8 cellular contexts compared by ENCODE assay signal in the genomic region with DNA sequence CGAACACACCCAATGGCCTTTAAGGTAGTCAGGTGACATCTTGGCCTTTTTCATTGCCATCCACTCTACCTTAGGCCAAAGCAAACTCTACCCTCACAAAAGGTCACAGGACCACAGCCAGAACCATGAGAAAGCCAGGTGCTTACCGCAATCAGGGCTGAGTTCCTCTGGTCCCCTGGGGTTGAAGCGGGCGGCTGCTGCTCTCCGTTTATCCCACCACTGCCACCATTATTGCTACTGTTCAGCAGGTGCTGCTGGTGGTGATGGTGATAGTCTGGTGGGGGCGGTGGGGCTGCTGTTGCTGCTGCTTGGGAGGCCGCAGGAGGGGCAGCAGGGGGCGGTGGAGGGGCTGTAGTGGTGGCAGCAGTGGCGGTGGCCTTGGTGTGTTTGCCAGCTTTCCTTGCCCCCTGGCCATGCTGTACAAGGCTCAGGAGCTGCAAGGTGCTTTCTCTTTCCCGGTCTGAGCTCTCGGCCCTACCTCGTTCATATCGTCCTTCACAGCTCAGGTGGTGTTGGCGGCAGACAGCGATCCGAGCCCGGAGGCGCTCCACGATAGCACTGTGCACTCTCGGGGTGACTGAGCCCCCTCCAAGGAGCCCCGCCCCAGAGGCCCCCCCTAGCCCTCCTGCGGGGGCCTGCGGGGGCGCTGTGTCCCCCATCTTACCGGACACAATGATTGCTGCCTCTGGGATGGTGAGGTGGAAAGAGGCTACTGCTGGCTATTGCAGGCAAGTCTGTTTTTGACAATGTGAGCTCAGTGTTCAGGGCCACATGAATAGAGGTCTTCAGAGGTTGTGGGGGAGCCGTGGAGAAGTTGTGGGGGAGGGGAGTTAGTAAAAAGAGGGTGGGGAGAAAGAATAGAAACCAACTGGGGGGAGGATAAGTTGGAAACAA. TPM values are rescaled to one million over a fixed set of nuclear protein-coding genes. Genes with fewer than 3 reads are reported as not detected.
DNase-seq lines count a peak whose midpoint lies in the region; ATAC-seq, FAIRE-seq and TF ChIP-seq lines count a peak whose summit lies in the region.

No MANE protein-coding gene starts in this region.

- no peak for FAIRE-seq in GM12878 (lab: Jason Lieb, UNC)

- peak; percentile 47 for TF ChIP-seq RAD21 in GM12878 (IDR thresholded peaks at IDR 0.05; ENCODE audit: insufficient read depth, low read depth, low read length)

- peak overlapping the region; percentile 85 for H3K4me2 ChIP-seq in GM12878 (ENCODE audit: control insufficient read depth, insufficient read depth)

- peak overlapping the region; percentile 56 for H2AFZ ChIP-seq in GM12878 (ENCODE audit: control insufficient read depth, low read depth, low read length)

- TF ChIP-seq POLR2A in GM12878 (IDR thresholded peaks at IDR 0.05; ENCODE audit: low read depth, low read length): peak; percentile 79
- TF ChIP-seq POLR2A in spleen (IDR thresholded peaks at IDR 0.05): peak in 1 of 3 donors; percentile 14

- TF ChIP-seq CTCF in GM12878 (IDR thresholded peaks at IDR 0.05 in 2 of 3, conservative IDR thresholded peaks at IDR 0.05 in 1 of 3; ENCODE audit: control insufficient read depth in 2 of 3, extremely low read depth in 1 of 3, insufficient read depth in 1 of 3, low read depth in 3 of 3, low read length in 3 of 3) (peak; percentile 59 to 69 (median 69)), spleen (IDR thresholded peaks at IDR 0.05 in 8 of 11, conservative IDR thresholded peaks at IDR 0.05 in 3 of 11) (peak in 10 of 11 experiments; percentile 18 to 66 (median 39))

- intact Hi-C loops in GM12878 (cut with micrococcal nuclease; ENCODE audit: unreplicated experiment): loop anchor here (1.0 to 5.0 kb wide), 8 partner anchors 47 to 419 kb away; a partner anchor contains a TSS
- intact Hi-C loops in spleen (cut with DNase I; ENCODE audit: low total_unique reads): loop anchor here (5.0 kb wide), 1 partner anchor 289 kb away; no protein-coding TSS in a partner anchor

- H3K4me3 ChIP-seq in GM12878: peak overlapping the region; percentile 100
- peak overlapping the region; percentile 85; the same call in 1 of the 2 replicates for H3K4me3 ChIP-seq in iPS-20b (ENCODE audit: low read length)
- peak overlapping the region; percentile 55 to 84 (median 72) for H3K4me3 ChIP-seq in spleen

- WGBS in GM12878 (ENCODE audit: insufficient coverage, insufficient replicate concordance, low lambda C conversion rate, missing lambda C conversion rate): 2% methylated on average over 26 of the region's 26 CpGs
- 5 to 28% (median 11%) methylated on average over 20 to 26 of the region's 26 CpGs for WGBS in spleen, 5 donors

- ATAC-seq in GM18907 (IDR thresholded peaks at IDR 0.05; ENCODE audit: unreplicated experiment) (peak; percentile 50), HG03196 (IDR thresholded peaks at IDR 0.05; ENCODE audit: unreplicated experiment) (peak; percentile 34), GM12878 (peak; percentile 66)

- CTCF ChIA-PET in GM12878 (lab: Yijun Ruan, JAX): interaction anchor here (0.8 to 11.4 kb wide), 43 partner anchors 10 to 506 kb away, joined by 3 to 256 read pairs (median 7); a partner anchor contains a TSS

- POLR2A ChIA-PET in GM12878 (lab: Charles Lee): interaction anchor here (0.6 to 5.7 kb wide), 12 partner anchors 9 to 448 kb away, joined by 3 to 43 read pairs (median 4); a partner anchor contains a TSS

- BruUV-seq in GM12878 (replicated peaks; lab: Mats Ljungman, UMichigan): no TSS peak

- H3K79me2 ChIP-seq in GM12878 (ENCODE audit: control insufficient read depth, insufficient read depth, low read length): peaks cover 65% of the 10 kb centered on the region

- in situ Hi-C loops in GM12878 (cut with MboI): loop anchor here (5.0 kb wide), 1 partner anchor 284 kb away; no protein-coding TSS in a partner anchor

- H3K4me1 ChIP-seq in GM12878 (ENCODE audit: control insufficient read depth, insufficient read depth, low read length): peaks cover 12% of the 10 kb centered on the region
- peaks cover 34% of the 10 kb centered on the region for H3K4me1 ChIP-seq in iPS-20b (ENCODE audit: insufficient read depth, low read length)
- peaks cover 33 to 68% (median 54%) of the 10 kb centered on the region in 6 donors for H3K4me1 ChIP-seq in spleen

- H3K27me3 ChIP-seq in GM12878 (replicated peaks in 1 of 2; ENCODE audit: control insufficient read depth in 2 of 2, insufficient read depth in 2 of 2, low read length in 1 of 2) (no peaks in the 10 kb centered on the region), iPS-20b (ENCODE audit: insufficient read depth, low read length) (peaks cover 11% of the 10 kb centered on the region), spleen (replicated peaks in 1 of 7) (no peaks in the 10 kb centered on the region)

- H3K36me3 ChIP-seq in GM12878 (ENCODE audit: control insufficient read depth in 2 of 2, insufficient read depth in 2 of 2, low read length in 1 of 2): no peaks in the 10 kb centered on the region
- H3K36me3 ChIP-seq in iPS-20b (ENCODE audit: insufficient read depth, low read depth, low read length): no peaks in the 10 kb centered on the region
- no peaks in the 10 kb centered on the region for H3K36me3 ChIP-seq in spleen

- no peak for TF ChIP-seq EP300 in GM12878 (IDR thresholded peaks at IDR 0.05; ENCODE audit: borderline replicate concordance in 1 of 2, control insufficient read depth in 1 of 2, low read depth in 2 of 2, low read length in 2 of 2)

- H3K27ac ChIP-seq in GM12878 (ENCODE audit: control insufficient read depth, insufficient read depth) (peak overlapping the region; percentile 80), iPS-20b (ENCODE audit: low read length) (no peak overlapping the region), spleen (peak overlapping the region; percentile 71 to 90 (median 84))

- H4K20me1 ChIP-seq in GM12878 (ENCODE audit: control insufficient read depth, insufficient read depth): no peaks in the 10 kb centered on the region

- peak overlapping the region; percentile 66 for H3K9ac ChIP-seq in GM12878 (ENCODE audit: control insufficient read depth, insufficient read depth, low read length)
- H3K9ac ChIP-seq in iPS-20b (ENCODE audit: low read depth, low read length): peak overlapping the region; percentile 83; the same call in 1 of the 2 replicates

- peak; percentile 44 to 83 (median 65) for DNase-seq in T-helper 2 cell
- no peak for DNase-seq in GM12878 (ENCODE audit: low read depth, low spot score)
- peak; percentile 91 for DNase-seq in spleen
- no peak for DNase-seq in NCI-H187 (lab: John Stamatoyannopoulos, UW)
- DNase-seq in GOT3 (lab: John Stamatoyannopoulos, UW): no peak

- RAD21 ChIA-PET in GM12878 (lab: Charles Lee; ENCODE audit: unreplicated experiment): interaction anchor here (0.7 to 11.4 kb wide), 37 partner anchors 16 to 1187 kb away, joined by 3 to 213 read pairs (median 12); a partner anchor contains a TSS

- H3K9me3 ChIP-seq in GM12878 (replicated peaks; ENCODE audit: control insufficient read depth, insufficient read depth, low read length): no peaks in the 10 kb centered on the region; the same call in 1 of the 3 replicates
- no peaks in the 10 kb centered on the region for H3K9me3 ChIP-seq in iPS-20b (ENCODE audit: insufficient read depth, low read depth, low read length)
- no peaks in the 10 kb centered on the region for H3K9me3 ChIP-seq in spleen

- SMC1A ChIA-PET in GM12878 (lab: Charles Lee; ENCODE audit: uncharacterized antibody, unreplicated experiment): interaction anchor here (0.8 to 11.9 kb wide), 44 partner anchors 9 to 505 kb away, joined by 3 to 189 read pairs (median 8); a partner anchor contains a TSS

RNA-seq across cellular contexts. Expression of a gene that starts 1.5 kb away (rescaled TPM):
- total RNA-seq in GM12878 (2013; cell fraction: nucleolus; rRNA removed): 40.1 and 41.3 TPM in 2 replicates
- 15.0 and 16.0 TPM in 2 replicates for total RNA-seq in GM12878 (2014; rRNA removed)
- 11.4 and 12.6 TPM in 2 replicates for total RNA-seq in GM12878 (2014; rRNA removed; fragmentation: Illumina TruSeq; extraction: Trizol)
- total RNA-seq in GM12878 (2021): 12.7 and 13.3 TPM in 2 replicates
- 3.6 TPM for polyA plus RNA-seq in GM12878 (2011; ENCODE audit: low read depth)
- 12.5 and 15.1 TPM in 2 replicates for polyA plus RNA-seq in GM12878 (2011; rRNA removed)
- polyA plus RNA-seq in GM12878 (2011; cell fraction: cytosol; rRNA removed): 15.6 and 18.7 TPM in 2 replicates
- 14.3 and 15.4 TPM in 2 replicates for polyA plus RNA-seq in GM12878 (2011; cell fraction: nucleus; rRNA removed)
- polyA plus RNA-seq in GM12878 (2012): 4.3 and 6.8 TPM in 2 replicates
- 14.1 and 14.8 TPM in 2 replicates for polyA plus RNA-seq in GM12878 (2014; fragmentation: Illumina TruSeq; extraction: Trizol)
- polyA plus RNA-seq in GM12878 (2014; fragmentation: Nextera tagmentation; extraction: Ambion mirVana): 1 to 10 TPM; 2.5 to 2.6 TPM
- 12.7 and 13.2 TPM in 2 replicates for polyA plus RNA-seq in GM12878 (2014; rRNA removed)
- polyA plus RNA-seq in GM12878 (2016; fragmentation: Nextera tagmentation; extraction: Ambion mirVana): 1 to 10 TPM; 6.8 to 7.5 TPM
- polyA minus RNA-seq in GM12878 (2011; rRNA and poly(A)+ RNA removed): 40.1 and 42.2 TPM in 2 replicates
- 13.3 and 17.5 TPM in 2 replicates for polyA minus RNA-seq in GM12878 (2011; cell fraction: cytosol; rRNA and poly(A)+ RNA removed)
- polyA minus RNA-seq in GM12878 (2011; cell fraction: nucleus; rRNA and poly(A)+ RNA removed): 32.0 and 54.5 TPM in 2 replicates
- 10 to 100 TPM; 20.8 to 43.4 (median 34.2) TPM for total RNA-seq in spleen
- 1 to 10 TPM; 2.7 to 5.0 (median 3.0) TPM for polyA plus RNA-seq in spleen

RNA-seq across cellular contexts. Expression of a gene that starts 48.2 kb away (rescaled TPM):
- 104 and 112 TPM in 2 replicates for total RNA-seq in GM12878 (2013; cell fraction: nucleolus; rRNA removed)
- total RNA-seq in GM12878 (2014; rRNA removed) (15.2 and 19.9 TPM in 2 replicates), GM12878 (2014; rRNA removed; fragmentation: Illumina TruSeq; extraction: Trizol) (31.7 and 35.7 TPM in 2 replicates), GM12878 (2021) (20.6 and 21.4 TPM in 2 replicates), spleen (10 to 100 TPM; 22.4 to 59.8 (median 41.4) TPM)
- 12.0 TPM for polyA plus RNA-seq in GM12878 (2011; ENCODE audit: low read depth)
- polyA plus RNA-seq in GM12878 (2011; rRNA removed) (30.7 and 58.6 TPM in 2 replicates), GM12878 (2014; fragmentation: Illumina TruSeq; extraction: Trizol) (62.4 and 72.7 TPM in 2 replicates), GM12878 (2014; fragmentation: Nextera tagmentation; extraction: Ambion mirVana) (10 to 100 TPM; 24.5 to 24.7 TPM), GM12878 (2014; rRNA removed) (25.7 and 26.9 TPM in 2 replicates), GM12878 (2016; fragmentation: Nextera tagmentation; extraction: Ambion mirVana) (10 to 100 TPM; 31.0 to 32.0 TPM), spleen (10 to 100 TPM; 21.4 to 38.0 (median 28.9) TPM)
- polyA plus RNA-seq in GM12878 (2011; cell fraction: cytosol; rRNA removed): 5.3 and 5.9 TPM in 2 replicates
- 41.7 and 54.9 TPM in 2 replicates for polyA plus RNA-seq in GM12878 (2011; cell fraction: nucleus; rRNA removed)
- 22.0 and 27.9 TPM in 2 replicates for polyA plus RNA-seq in GM12878 (2012)
- polyA minus RNA-seq in GM12878 (2011; rRNA and poly(A)+ RNA removed): 13.8 and 13.9 TPM in 2 replicates
- 4.8 and 5.6 TPM in 2 replicates for polyA minus RNA-seq in GM12878 (2011; cell fraction: cytosol; rRNA and poly(A)+ RNA removed)
- polyA minus RNA-seq in GM12878 (2011; cell fraction: nucleus; rRNA and poly(A)+ RNA removed): 31.8 and 55.0 TPM in 2 replicates

RNA-seq across cellular contexts. Expression of a gene that starts 48.3 kb away (rescaled TPM):
- 10.9 and 13.3 TPM in 2 replicates for total RNA-seq in GM12878 (2013; cell fraction: nucleolus; rRNA removed)
- total RNA-seq in GM12878 (2014; rRNA removed) (3.8 and 6.3 TPM in 2 replicates), GM12878 (2014; rRNA removed; fragmentation: Illumina TruSeq; extraction: Trizol) (11.1 and 11.7 TPM in 2 replicates), GM12878 (2021) (8.4 and 8.6 TPM in 2 replicates), spleen (10 to 100 TPM in 1 of 7 donors, 1 to 10 TPM in 6; 6.6 to 11.5 (median 8.8) TPM)
- polyA plus RNA-seq in GM12878 (2011; ENCODE audit: low read depth): 3.1 TPM
- polyA plus RNA-seq in GM12878 (2011; rRNA removed) (11.3 and 20.1 TPM in 2 replicates), GM12878 (2014; fragmentation: Illumina TruSeq; extraction: Trizol) (12.4 and 16.3 TPM in 2 replicates), GM12878 (2014; fragmentation: Nextera tagmentation; extraction: Ambion mirVana) (1 to 10 TPM; 4.6 to 4.8 TPM), GM12878 (2014; rRNA removed) (7.4 and 8.9 TPM in 2 replicates), GM12878 (2016; fragmentation: Nextera tagmentation; extraction: Ambion mirVana) (1 to 10 TPM; 7.8 to 8.4 TPM), spleen (1 to 10 TPM; 4.3 to 6.3 (median 5.9) TPM)
- 2.7 and 3.0 TPM in 2 replicates for polyA plus RNA-seq in GM12878 (2011; cell fraction: cytosol; rRNA removed)
- polyA plus RNA-seq in GM12878 (2011; cell fraction: nucleus; rRNA removed): 10.2 and 11.2 TPM in 2 replicates
- 4.4 and 9.8 TPM in 2 replicates for polyA plus RNA-seq in GM12878 (2012)
- polyA minus RNA-seq in GM12878 (2011; rRNA and poly(A)+ RNA removed): 4.2 and 6.8 TPM in 2 replicates
- 2.2 and 2.7 TPM in 2 replicates for polyA minus RNA-seq in GM12878 (2011; cell fraction: cytosol; rRNA and poly(A)+ RNA removed)
- polyA minus RNA-seq in GM12878 (2011; cell fraction: nucleus; rRNA and poly(A)+ RNA removed): 5.2 and 5.3 TPM in 2 replicates

Comparison
In these comparisons a context has a peak if more than half of its experiments do, and no peak if none do; other contexts are left out.
1. DNase-seq: peak in T-helper 2 cell (5 of 5) and spleen (single experiment); none in GM12878 (single experiment), NCI-H187 (0 of 2) and GOT3 (single experiment).
2. Peak in every context shown above with its lines, with median percentiles within 50 percentile points of each other: ATAC-seq and H3K4me3 ChIP-seq.